1 cellular context compared by ENCODE assay signal in the genomic region with DNA sequence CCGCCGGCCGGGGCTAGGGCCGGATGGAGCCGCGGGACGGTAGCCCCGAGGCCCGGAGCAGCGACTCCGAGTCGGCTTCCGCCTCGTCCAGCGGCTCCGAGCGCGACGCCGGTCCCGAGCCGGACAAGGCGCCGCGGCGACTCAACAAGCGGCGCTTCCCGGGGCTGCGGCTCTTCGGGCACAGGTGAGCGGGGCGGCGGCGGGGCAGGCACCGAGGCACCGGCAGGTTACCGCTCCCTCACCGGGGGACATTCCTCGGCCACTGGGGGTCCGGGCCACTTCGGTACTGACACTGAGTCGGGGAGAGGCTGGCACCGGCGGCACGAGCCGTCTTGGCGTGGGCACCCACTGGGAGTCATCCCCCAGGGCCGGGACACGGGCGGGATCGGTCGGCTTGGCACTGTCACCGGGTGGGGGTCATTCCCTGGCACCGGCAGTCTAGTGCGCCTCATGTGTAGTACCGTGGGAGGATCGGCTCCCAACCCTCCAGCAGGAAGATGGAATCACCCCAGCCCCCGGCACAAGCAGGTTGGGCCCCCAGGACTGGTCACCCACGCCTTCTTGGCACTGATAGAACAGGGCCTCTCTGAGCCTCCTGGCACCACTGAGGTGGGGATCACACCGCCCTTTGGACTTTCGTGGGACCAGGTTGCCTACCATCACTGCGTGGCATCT.
TF ChIP-seq lines count a peak whose summit lies in the region.

No MANE protein-coding gene starts in this region.

TF ChIP-seq in HepG2, 621 proteins besides CTCF, POLR2A, EP300 and RAD21 (continued from another document and continues in another):
- TF ChIP-seq, protein P1, sequence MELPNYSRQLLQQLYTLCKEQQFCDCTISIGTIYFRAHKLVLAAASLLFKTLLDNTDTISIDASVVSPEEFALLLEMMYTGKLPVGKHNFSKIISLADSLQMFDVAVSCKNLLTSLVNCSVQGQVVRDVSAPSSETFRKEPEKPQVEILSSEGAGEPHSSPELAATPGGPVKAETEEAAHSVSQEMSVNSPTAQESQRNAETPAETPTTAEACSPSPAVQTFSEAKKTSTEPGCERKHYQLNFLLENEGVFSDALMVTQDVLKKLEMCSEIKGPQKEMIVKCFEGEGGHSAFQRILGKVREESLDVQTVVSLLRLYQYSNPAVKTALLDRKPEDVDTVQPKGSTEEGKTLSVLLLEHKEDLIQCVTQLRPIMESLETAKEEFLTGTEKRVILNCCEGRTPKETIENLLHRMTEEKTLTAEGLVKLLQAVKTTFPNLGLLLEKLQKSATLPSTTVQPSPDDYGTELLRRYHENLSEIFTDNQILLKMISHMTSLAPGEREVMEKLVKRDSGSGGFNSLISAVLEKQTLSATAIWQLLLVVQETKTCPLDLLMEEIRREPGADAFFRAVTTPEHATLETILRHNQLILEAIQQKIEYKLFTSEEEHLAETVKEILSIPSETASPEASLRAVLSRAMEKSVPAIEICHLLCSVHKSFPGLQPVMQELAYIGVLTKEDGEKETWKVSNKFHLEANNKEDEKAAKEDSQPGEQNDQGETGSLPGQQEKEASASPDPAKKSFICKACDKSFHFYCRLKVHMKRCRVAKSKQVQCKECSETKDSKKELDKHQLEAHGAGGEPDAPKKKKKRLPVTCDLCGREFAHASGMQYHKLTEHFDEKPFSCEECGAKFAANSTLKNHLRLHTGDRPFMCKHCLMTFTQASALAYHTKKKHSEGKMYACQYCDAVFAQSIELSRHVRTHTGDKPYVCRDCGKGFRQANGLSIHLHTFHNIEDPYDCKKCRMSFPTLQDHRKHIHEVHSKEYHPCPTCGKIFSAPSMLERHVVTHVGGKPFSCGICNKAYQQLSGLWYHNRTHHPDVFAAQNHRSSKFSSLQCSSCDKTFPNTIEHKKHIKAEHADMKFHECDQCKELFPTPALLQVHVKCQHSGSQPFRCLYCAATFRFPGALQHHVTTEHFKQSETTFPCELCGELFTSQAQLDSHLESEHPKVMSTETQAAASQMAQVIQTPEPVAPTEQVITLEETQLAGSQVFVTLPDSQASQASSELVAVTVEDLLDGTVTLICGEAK (IDR thresholded peaks at IDR 0.05), result no peak
- TF ChIP-seq, protein P1 (CRISPR knock-in tag; IDR thresholded peaks at IDR 0.05), result no peak
- TF ChIP-seq ZNF205 (CRISPR knock-in tag; IDR thresholded peaks at IDR 0.05) (no peak), ZIK1 (CRISPR knock-in tag; IDR thresholded peaks at IDR 0.05; ENCODE audit: borderline replicate concordance, low read depth) (no peak), HNF4G (IDR thresholded peaks at IDR 0.05; ENCODE audit: borderline replicate concordance, low read depth, low read length) (0 out of 2 replicates have a peak, but pooled peaks have one; percentile 26), HNF4G (CRISPR knock-in tag; IDR thresholded peaks at IDR 0.05; ENCODE audit: borderline replicate concordance, low read depth) (no peak), PHF21A (CRISPR knock-in tag; IDR thresholded peaks at IDR 0.05) (no peak), SALL2 (CRISPR knock-in tag; IDR thresholded peaks at IDR 0.05) (no peak), ZNF563 (CRISPR knock-in tag; IDR thresholded peaks at IDR 0.05) (no peak), BRD4 (CRISPR knock-in tag; IDR thresholded peaks at IDR 0.05) (peak; percentile 64; the same call in 1 of the 2 replicates), BCL6 (CRISPR knock-in tag; IDR thresholded peaks at IDR 0.05) (no peak), ZNF260 (CRISPR knock-in tag; IDR thresholded peaks at IDR 0.05; ENCODE audit: borderline replicate concordance, low read depth) (no peak), ZNF782 (CRISPR knock-in tag; IDR thresholded peaks at IDR 0.05; ENCODE audit: borderline replicate concordance) (no peak), ZNF430 (CRISPR knock-in tag; IDR thresholded peaks at IDR 0.05) (no peak), SIX1 (CRISPR knock-in tag; IDR thresholded peaks at IDR 0.05; ENCODE audit: borderline replicate concordance) (no peak), GABPB1 (CRISPR knock-in tag; IDR thresholded peaks at IDR 0.05) (peak; percentile 5; the same call in 1 of the 2 replicates), CAMTA2 (CRISPR knock-in tag; IDR thresholded peaks at IDR 0.05; ENCODE audit: borderline replicate concordance) (0 out of 2 replicates have a peak, but pooled peaks have one; percentile 64), THYN1 (CRISPR knock-in tag; IDR thresholded peaks at IDR 0.05; ENCODE audit: borderline replicate concordance, low read depth) (no peak), PAX8 (CRISPR knock-in tag; IDR thresholded peaks at IDR 0.05; ENCODE audit: borderline replicate concordance) (no peak)
- TF ChIP-seq, protein P2, sequence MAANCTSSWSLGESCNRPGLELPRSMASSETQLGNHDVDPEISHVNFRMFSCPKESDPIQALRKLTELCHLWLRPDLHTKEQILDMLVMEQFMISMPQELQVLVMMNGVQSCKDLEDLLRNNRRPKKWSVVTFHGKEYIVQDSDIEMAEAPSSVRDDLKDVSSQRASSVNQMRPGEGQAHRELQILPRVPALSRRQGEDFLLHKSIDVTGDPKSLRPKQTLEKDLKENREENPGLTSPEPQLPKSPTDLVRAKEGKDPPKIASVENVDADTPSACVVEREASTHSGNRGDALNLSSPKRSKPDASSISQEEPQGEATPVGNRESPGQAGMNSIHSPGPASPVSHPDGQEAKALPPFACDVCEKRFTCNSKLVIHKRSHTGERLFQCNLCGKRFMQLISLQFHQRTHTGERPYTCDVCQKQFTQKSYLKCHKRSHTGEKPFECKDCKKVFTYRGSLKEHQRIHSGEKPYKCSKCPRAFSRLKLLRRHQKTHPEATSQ (CRISPR knock-in tag; IDR thresholded peaks at IDR 0.05; ENCODE audit: borderline replicate concordance), result no peak
- TF ChIP-seq, protein P3, sequence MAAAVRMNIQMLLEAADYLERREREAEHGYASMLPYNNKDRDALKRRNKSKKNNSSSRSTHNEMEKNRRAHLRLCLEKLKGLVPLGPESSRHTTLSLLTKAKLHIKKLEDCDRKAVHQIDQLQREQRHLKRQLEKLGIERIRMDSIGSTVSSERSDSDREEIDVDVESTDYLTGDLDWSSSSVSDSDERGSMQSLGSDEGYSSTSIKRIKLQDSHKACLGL (CRISPR knock-in tag; IDR thresholded peaks at IDR 0.05), result peak; percentile 27; the same call in 1 of the 2 replicates
- TF ChIP-seq, protein P4, sequence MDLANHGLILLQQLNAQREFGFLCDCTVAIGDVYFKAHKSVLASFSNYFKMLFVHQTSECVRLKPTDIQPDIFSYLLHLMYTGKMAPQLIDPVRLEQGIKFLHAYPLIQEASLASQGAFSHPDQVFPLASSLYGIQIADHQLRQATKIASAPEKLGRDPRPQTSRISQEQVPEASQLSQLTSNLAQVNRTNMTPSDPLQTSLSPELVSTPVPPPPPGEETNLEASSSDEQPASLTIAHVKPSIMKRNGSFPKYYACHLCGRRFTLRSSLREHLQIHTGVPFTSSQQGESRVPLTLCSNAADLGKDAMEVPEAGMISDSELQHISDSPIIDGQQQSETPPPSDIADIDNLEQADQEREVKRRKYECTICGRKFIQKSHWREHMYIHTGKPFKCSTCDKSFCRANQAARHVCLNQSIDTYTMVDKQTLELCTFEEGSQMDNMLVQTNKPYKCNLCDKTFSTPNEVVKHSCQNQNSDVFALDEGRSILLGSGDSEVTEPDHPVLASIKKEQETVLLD (CRISPR knock-in tag; IDR thresholded peaks at IDR 0.05; ENCODE audit: low read depth), result 0 out of 2 replicates have a peak, but pooled peaks have one; percentile 49
- TF ChIP-seq, protein P5, sequence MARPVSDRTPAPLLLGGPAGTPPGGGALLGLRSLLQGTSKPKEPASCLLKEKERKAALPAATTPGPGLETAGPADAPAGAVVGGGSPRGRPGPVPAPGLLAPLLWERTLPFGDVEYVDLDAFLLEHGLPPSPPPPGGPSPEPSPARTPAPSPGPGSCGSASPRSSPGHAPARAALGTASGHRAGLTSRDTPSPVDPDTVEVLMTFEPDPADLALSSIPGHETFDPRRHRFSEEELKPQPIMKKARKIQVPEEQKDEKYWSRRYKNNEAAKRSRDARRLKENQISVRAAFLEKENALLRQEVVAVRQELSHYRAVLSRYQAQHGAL (CRISPR knock-in tag; IDR thresholded peaks at IDR 0.05; ENCODE audit: not compliant biosample characterization), result no peak
- TF ChIP-seq, protein P6, sequence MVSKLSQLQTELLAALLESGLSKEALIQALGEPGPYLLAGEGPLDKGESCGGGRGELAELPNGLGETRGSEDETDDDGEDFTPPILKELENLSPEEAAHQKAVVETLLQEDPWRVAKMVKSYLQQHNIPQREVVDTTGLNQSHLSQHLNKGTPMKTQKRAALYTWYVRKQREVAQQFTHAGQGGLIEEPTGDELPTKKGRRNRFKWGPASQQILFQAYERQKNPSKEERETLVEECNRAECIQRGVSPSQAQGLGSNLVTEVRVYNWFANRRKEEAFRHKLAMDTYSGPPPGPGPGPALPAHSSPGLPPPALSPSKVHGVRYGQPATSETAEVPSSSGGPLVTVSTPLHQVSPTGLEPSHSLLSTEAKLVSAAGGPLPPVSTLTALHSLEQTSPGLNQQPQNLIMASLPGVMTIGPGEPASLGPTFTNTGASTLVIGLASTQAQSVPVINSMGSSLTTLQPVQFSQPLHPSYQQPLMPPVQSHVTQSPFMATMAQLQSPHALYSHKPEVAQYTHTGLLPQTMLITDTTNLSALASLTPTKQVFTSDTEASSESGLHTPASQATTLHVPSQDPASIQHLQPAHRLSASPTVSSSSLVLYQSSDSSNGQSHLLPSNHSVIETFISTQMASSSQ (IDR thresholded peaks at IDR 0.05; ENCODE audit: low read depth), result no peak
- TF ChIP-seq, protein P6 (CRISPR knock-in tag; IDR thresholded peaks at IDR 0.05; ENCODE audit: borderline replicate concordance), result no peak
- TF ChIP-seq, protein P7, sequence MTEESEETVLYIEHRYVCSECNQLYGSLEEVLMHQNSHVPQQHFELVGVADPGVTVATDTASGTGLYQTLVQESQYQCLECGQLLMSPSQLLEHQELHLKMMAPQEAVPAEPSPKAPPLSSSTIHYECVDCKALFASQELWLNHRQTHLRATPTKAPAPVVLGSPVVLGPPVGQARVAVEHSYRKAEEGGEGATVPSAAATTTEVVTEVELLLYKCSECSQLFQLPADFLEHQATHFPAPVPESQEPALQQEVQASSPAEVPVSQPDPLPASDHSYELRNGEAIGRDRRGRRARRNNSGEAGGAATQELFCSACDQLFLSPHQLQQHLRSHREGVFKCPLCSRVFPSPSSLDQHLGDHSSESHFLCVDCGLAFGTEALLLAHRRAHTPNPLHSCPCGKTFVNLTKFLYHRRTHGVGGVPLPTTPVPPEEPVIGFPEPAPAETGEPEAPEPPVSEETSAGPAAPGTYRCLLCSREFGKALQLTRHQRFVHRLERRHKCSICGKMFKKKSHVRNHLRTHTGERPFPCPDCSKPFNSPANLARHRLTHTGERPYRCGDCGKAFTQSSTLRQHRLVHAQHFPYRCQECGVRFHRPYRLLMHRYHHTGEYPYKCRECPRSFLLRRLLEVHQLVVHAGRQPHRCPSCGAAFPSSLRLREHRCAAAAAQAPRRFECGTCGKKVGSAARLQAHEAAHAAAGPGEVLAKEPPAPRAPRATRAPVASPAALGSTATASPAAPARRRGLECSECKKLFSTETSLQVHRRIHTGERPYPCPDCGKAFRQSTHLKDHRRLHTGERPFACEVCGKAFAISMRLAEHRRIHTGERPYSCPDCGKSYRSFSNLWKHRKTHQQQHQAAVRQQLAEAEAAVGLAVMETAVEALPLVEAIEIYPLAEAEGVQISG (CRISPR knock-in tag; IDR thresholded peaks at IDR 0.05), result no peak
- TF ChIP-seq, protein P8, sequence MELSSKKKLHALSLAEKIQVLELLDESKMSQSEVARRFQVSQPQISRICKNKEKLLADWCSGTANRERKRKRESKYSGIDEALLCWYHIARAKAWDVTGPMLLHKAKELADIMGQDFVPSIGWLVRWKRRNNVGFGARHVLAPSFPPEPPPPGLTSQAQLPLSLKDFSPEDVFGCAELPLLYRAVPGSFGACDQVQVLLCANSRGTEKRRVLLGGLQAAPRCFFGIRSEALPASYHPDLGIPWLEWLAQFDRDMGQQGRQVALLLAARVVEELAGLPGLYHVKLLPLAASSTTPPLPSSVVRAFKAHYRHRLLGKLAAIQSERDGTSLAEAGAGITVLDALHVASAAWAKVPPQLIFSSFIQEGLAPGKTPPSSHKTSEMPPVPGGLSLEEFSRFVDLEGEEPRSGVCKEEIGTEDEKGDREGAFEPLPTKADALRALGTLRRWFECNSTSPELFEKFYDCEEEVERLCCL (CRISPR knock-in tag; IDR thresholded peaks at IDR 0.05; ENCODE audit: borderline replicate concordance), result no peak
